In the genomic region with DNA sequence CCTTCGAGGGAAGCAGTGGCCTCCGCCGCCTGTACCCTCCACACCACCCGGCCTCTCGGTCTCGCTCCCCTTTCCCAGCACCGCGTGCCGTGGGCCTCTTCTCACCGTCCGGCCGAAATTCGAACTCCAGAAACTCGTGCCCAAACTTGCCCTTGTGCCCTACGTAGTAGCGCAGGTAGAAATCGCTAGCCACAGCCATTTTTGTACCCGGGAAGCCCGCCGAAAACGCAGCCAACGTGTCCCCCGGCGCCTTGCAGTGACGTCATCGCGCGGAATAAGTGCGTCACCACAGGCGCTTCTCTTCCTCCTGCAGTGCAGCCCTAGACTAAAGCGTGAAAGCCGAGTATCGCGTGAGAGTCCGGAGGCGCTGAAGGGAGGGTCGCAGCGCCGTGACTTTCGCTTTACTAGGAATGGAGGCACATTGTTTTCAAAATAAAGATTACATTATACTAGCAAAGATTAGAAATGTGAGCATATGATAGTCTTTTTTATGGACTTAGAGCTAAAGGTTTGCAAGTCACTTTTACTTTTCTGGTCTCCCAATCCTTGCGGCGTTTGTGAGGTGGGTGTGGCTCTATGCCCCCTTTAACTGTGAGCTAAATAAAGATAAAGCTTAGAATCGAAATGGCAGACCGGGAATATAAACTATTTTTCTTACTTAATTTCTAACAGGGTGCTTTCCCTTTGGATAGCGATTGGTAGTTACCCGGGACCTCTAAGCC, we compare ENCODE assay signal across 8 cellular contexts. TPM values are rescaled to one million over a fixed set of nuclear protein-coding genes. Genes with fewer than 3 reads are reported as not detected.
DNase-seq lines count a peak whose midpoint lies in the region; ATAC-seq and TF ChIP-seq lines count a peak whose summit lies in the region.

Gene MAGOHB (minus strand): TSS at position 276 of the 722 bp plus-strand sequence. CDS start 77 bp downstream, at position 199.

- H3K4me3 ChIP-seq in heart right ventricle (peak within 1 kb of the TSS; percentile 62 to 97 (median 83)), upper lobe of left lung (peak within 1 kb of the TSS; percentile 69 to 94 (median 82))

- 0 to 1% methylated on average over 46 of the region's 46 CpGs for WGBS in heart right ventricle, 2 donors
- WGBS in upper lobe of left lung, 2 donors = 0% methylated on average over 46 of the region's 46 CpGs

- H3K27me3 ChIP-seq in heart right ventricle = peaks cover 0 to 5% (median 0%) of the 10 kb centered on the region in 7 donors
- H3K27me3 ChIP-seq in upper lobe of left lung = no peaks in the 10 kb centered on the region

- no peaks in the 10 kb centered on the region for H3K9me3 ChIP-seq in heart right ventricle
- H3K9me3 ChIP-seq in upper lobe of left lung = no peaks in the 10 kb centered on the region

- peak in 3 of 4 donors; percentile 67 to 80 (median 76) for TF ChIP-seq POLR2A in upper lobe of left lung (IDR thresholded peaks at IDR 0.05)

- TF ChIP-seq EP300 in upper lobe of left lung (IDR thresholded peaks at IDR 0.05) = peak in 1 of 4 donors; percentile 76

- TF ChIP-seq CTCF in GM13976 (IDR thresholded peaks at IDR 0.05; ENCODE audit: borderline replicate concordance, control extremely low read depth, extremely low read depth, insufficient read depth, missing control alignments) = no peak
- no peak for TF ChIP-seq CTCF in heart right ventricle (IDR thresholded peaks at IDR 0.05)
- TF ChIP-seq CTCF in upper lobe of left lung (IDR thresholded peaks at IDR 0.05) = peak in 3 of 6 experiments; percentile 20 to 38 (median 22)

- peaks cover 0 to 24% (median 14%) of the 10 kb centered on the region in 9 donors for H3K4me1 ChIP-seq in heart right ventricle
- peaks cover 12 to 21% (median 14%) of the 10 kb centered on the region in 4 donors for H3K4me1 ChIP-seq in upper lobe of left lung

- DNase-seq in GM13976 (ENCODE audit: low spot score) = peak; percentile 91
- peak; percentile 96 for DNase-seq in NCI-H146 treated with DMSO at 0.1 percent for 48 hours (lab: John Stamatoyannopoulos, UW; ENCODE audit: unreplicated experiment)
- peak; percentile 92 for DNase-seq in amniotic epithelial cell (ENCODE audit: low read depth)
- peak; percentile 97 for DNase-seq in heart right ventricle
- DNase-seq in posterior cingulate gyrus = peak; percentile 86 to 98 (median 92)
- peak; percentile 94 to 99 for DNase-seq in upper lobe of left lung

- ATAC-seq in HG02870 (IDR thresholded peaks at IDR 0.05; ENCODE audit: unreplicated experiment) = peak; percentile 91
- ATAC-seq in heart right ventricle = peak; percentile 99 to 100 (median 99)
- ATAC-seq in upper lobe of left lung (ENCODE audit: low FRiP score in 2 of 2) = peak; percentile 98 to 99

- H3K27ac ChIP-seq in heart right ventricle = peak within 1 kb of the TSS; percentile 11 to 95 (median 87)
- peak within 1 kb of the TSS; percentile 85 to 94 (median 91) for H3K27ac ChIP-seq in upper lobe of left lung

- intact Hi-C loops in T-helper 1 cell treated with Interleukin-12 subunit alpha and Interleukin-12 subunit beta and Interleukin-4 antibody, amounts not matched to agents 30 ng/mL and 1 ng/mL, for 36 hours (cut with micrococcal nuclease) = loop anchor here (1.0 to 10.0 kb wide), 14 partner anchors 61 to 1035 kb away; partner anchors contain the start of genes CLEC2B, ETV6, GABARAPL1 and PRR4
- intact Hi-C loops in heart right ventricle (cut with DNase I) (loop anchor here (1.0 to 10.0 kb wide), 8 partner anchors 61 to 141 kb away; partner anchors contain the start of genes YBX3 (in 4 of the 10) and STYK1 (in 2 of the 10)), posterior cingulate gyrus (cut with DNase I) (loop anchor here (5.0 kb wide), 1 partner anchor 109 kb away; the partner anchor contains the start of gene YBX3)

- H3K36me3 ChIP-seq in heart right ventricle (peaks cover 0 to 33% (median 11%) of the 10 kb centered on the region in 9 donors), upper lobe of left lung (peaks cover 0 to 18% (median 7%) of the 10 kb centered on the region in 4 donors)

- in situ Hi-C loops in GM13976 (cut with MboI; ENCODE audit: low sequenced_read_pairs, unreplicated experiment) = no loop called here

RNA-seq across cellular contexts. Expression of gene MAGOHB, which starts in this region (rescaled TPM):
- total RNA-seq in T-helper 1 cell treated with Interleukin-12 subunit alpha and Interleukin-12 subunit beta and Interleukin-4 antibody, amounts not matched to agents 30 ng/mL and 1 ng/mL, for 36 hours = 47.7 and 52.7 TPM in 2 replicates
- total RNA-seq in heart right ventricle = 10 to 100 TPM; 10.9 to 17.1 (median 13.4) TPM
- 10 to 100 TPM; 14.6 to 15.1 TPM for polyA plus RNA-seq in heart right ventricle
- 10 to 100 TPM in 5 of 6 donors, 1 to 10 TPM in 1; 7.8 to 21.0 (median 13.7) TPM for total RNA-seq in upper lobe of left lung

Comparison
In these comparisons a context has a peak if more than half of its experiments do, and no peak if none do; other contexts are left out.
1. Peak in every context shown above with its lines: DNase-seq, ATAC-seq, H3K4me3 ChIP-seq and H3K27ac ChIP-seq.